1 cellular context compared by ENCODE assay signal in genomic region chr21:10342261-10342956, GRCh38.
TF ChIP-seq lines count a peak whose summit lies in the region.

No MANE protein-coding gene starts in this region.

TF ChIP-seq in K562, 482 proteins besides CTCF, POLR2A, EP300 and RAD21:
- peak; percentile 64 for TF ChIP-seq ZNF407 (IDR thresholded peaks at IDR 0.05; ENCODE audit: low read depth)
- TF ChIP-seq POLR2G (IDR thresholded peaks at IDR 0.05; ENCODE audit: low read depth, low read length) = peak; percentile 41; the same call in 1 of the 2 replicates
- peak; percentile 65 for TF ChIP-seq ZFX (CRISPR knock-in tag; IDR thresholded peaks at IDR 0.05)
- TF ChIP-seq L3MBTL2 (IDR thresholded peaks at IDR 0.05) = peak; percentile 49; the same call in 1 of the 2 replicates
- TF ChIP-seq MGA (IDR thresholded peaks at IDR 0.05) = peak; percentile 68
